8 cellular contexts compared by ENCODE assay signal in genomic region chr11:83192846-83193245, GRCh38. TPM values are rescaled to one million over a fixed set of nuclear protein-coding genes. Genes with fewer than 3 reads are reported as not detected.
DNase-seq lines count a peak whose midpoint lies in the region; ATAC-seq, FAIRE-seq and TF ChIP-seq lines count a peak whose summit lies in the region.

No MANE protein-coding gene starts in this region.

- no peak for FAIRE-seq in HTR-8/SVneo (lab: Jason Lieb, UNC)

- TF ChIP-seq POLR2A in testis (IDR thresholded peaks at IDR 0.05), result no peak

- peaks cover 22% of the 10 kb centered on the region for H3K4me1 Mint-ChIP-seq in T-helper 2 cell treated with Interferon-gamma antibody and Interleukin-4, amounts not matched to agents 5 μg/mL and 100 μg/mL, for 36 hours (ENCODE audit: low read depth)

- H3K27ac ChIP-seq in angular gyrus (ENCODE audit: low read depth, low read length), result peak overlapping the region; percentile 90
- peak overlapping the region; percentile 93 to 97 for H3K27ac ChIP-seq in left lung
- H3K27ac ChIP-seq in testis, result peak overlapping the region; percentile 89 to 91

- peaks cover 18% of the 10 kb centered on the region for H3K36me3 Mint-ChIP-seq in T-helper 2 cell treated with Interferon-gamma antibody and Interleukin-4, amounts not matched to agents 5 μg/mL and 100 μg/mL, for 36 hours (ENCODE audit: low read depth)

- peak overlapping the region; percentile 95 for H3K27ac Mint-ChIP-seq in T-helper 2 cell treated with Interferon-gamma antibody and Interleukin-4, amounts not matched to agents 5 μg/mL and 100 μg/mL, for 36 hours

- no peak for DNase-seq in T-helper 2 cell treated with Interferon-gamma antibody and Interleukin-4, amounts not matched to agents 5 μg/mL and 100 μg/mL, for 36 hours (ENCODE audit: low spot score)
- no peak for DNase-seq in T-helper 2 cell
- no peak for DNase-seq in left lung
- no peak for DNase-seq in testis
- DNase-seq in stimulated activated CD4-positive, alpha-beta T cell treated with anti-CD3 and anti-CD28 coated beads, Interleukin-2, amount 100 ng/mL, for 24 hours, result no peak
- no peak for DNase-seq in HTR-8/SVneo (ENCODE audit: insufficient read length, low spot score)
- no peak for DNase-seq in NCI-H748 (lab: John Stamatoyannopoulos, UW; ENCODE audit: unreplicated experiment)

- peak overlapping the region; percentile 99 for H3K4me3 Mint-ChIP-seq in T-helper 2 cell treated with Interferon-gamma antibody and Interleukin-4, amounts not matched to agents 5 μg/mL and 100 μg/mL, for 36 hours

- H3K9me3 Mint-ChIP-seq in T-helper 2 cell treated with Interferon-gamma antibody and Interleukin-4, amounts not matched to agents 5 μg/mL and 100 μg/mL, for 36 hours, result no peaks in the 10 kb centered on the region

- WGBS in testis, 2 donors, result 4 to 6% methylated on average over 6 of the region's 6 CpGs

- peaks cover 13 to 36% of the 10 kb centered on the region in 2 donors for H3K4me1 ChIP-seq in left lung
- peaks cover 27% of the 10 kb centered on the region for H3K4me1 ChIP-seq in testis

- H3K9me3 ChIP-seq in left lung (no peaks in the 10 kb centered on the region), testis (no peaks in the 10 kb centered on the region)

- H3K27me3 Mint-ChIP-seq in T-helper 2 cell treated with Interferon-gamma antibody and Interleukin-4, amounts not matched to agents 5 μg/mL and 100 μg/mL, for 36 hours (ENCODE audit: low read depth), result no peaks in the 10 kb centered on the region

- no peak for ATAC-seq in left lung

- H3K36me3 ChIP-seq in left lung (peaks cover 0 to 38% of the 10 kb centered on the region in 2 donors), testis (ENCODE audit: low read depth, missing control alignments) (no peaks in the 10 kb centered on the region)

- intact Hi-C loops in left lung (cut with DNase I) (no loop called here), testis (cut with DNase I; ENCODE audit: low total_unique reads) (loop anchor here (10.0 kb wide), 1 partner anchor 288 kb away; the partner anchor contains the start of genes DDIAS and PRCP)

- TF ChIP-seq CTCF in left lung (IDR thresholded peaks at IDR 0.05) (no peak), testis (IDR thresholded peaks at IDR 0.05) (no peak)

- H3K4me3 ChIP-seq in left lung, result peak overlapping the region; percentile 61 to 68
- peak overlapping the region; percentile 68 to 87 for H3K4me3 ChIP-seq in testis

- H3K27me3 ChIP-seq in left lung (no peaks in the 10 kb centered on the region), testis (no peaks in the 10 kb centered on the region)

RNA-seq across cellular contexts. Expression of gene ANKRD42, which starts 0.7 kb away (rescaled TPM):
- total RNA-seq in left lung, result 10 to 100 TPM; 11.5 to 14.1 TPM
- 10 to 100 TPM; 49.8 to 66.1 TPM for total RNA-seq in testis
- polyA plus RNA-seq in testis (ENCODE audit: insufficient read depth, low read depth, low replicate concordance), result 79.7 TPM

RNA-seq across cellular contexts. Expression of gene PCF11, which starts 35.9 kb away (rescaled TPM):
- total RNA-seq in left lung, result 10 to 100 TPM; 35.8 to 54.4 TPM
- 10 to 100 TPM; 80.5 to 100.0 TPM for total RNA-seq in testis
- 36.1 TPM for polyA plus RNA-seq in testis (ENCODE audit: insufficient read depth, low read depth, low replicate concordance)
